1 cellular context compared by ENCODE assay signal in the genomic region with DNA sequence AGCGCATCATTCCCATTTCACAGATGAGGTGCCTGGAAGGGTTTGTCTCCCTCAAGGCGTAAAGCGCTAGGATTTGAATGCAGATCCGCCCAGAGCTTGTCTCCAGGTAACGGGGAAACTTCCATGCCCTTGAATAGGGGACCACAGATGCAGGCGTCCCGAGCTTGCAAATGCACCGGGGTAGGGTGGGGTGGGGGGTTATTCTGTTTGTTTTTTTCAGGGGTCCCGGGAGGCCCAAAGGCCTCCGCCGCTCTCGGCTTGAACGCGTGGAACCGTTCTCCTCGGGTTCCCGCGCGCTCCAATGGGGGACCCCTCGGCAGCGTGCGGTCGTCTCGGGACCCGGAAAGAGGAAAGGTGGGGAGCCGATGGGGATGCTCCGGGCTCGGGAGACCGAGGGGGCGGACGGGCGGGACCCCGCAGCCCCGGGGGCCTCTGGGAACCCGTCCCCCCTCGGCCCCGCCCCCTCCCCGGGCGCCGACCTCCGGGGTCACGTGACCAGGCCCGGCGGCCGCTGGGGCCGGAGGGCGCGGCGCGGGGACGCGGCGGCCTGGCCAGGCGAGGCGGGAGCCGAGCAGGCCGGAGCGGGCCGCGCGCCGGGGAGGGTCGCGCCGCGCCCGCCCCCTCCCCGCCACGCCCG.
TF ChIP-seq lines count a peak whose summit lies in the region.

A gene (plus strand): TSS at position 490 of the 637 bp plus-strand sequence. CDS start 216 bp downstream, outside the sequence.

TF ChIP-seq in liver, 16 proteins besides CTCF, POLR2A, EP300 and RAD21 (continued from another document):
- TF ChIP-seq, protein P1, sequence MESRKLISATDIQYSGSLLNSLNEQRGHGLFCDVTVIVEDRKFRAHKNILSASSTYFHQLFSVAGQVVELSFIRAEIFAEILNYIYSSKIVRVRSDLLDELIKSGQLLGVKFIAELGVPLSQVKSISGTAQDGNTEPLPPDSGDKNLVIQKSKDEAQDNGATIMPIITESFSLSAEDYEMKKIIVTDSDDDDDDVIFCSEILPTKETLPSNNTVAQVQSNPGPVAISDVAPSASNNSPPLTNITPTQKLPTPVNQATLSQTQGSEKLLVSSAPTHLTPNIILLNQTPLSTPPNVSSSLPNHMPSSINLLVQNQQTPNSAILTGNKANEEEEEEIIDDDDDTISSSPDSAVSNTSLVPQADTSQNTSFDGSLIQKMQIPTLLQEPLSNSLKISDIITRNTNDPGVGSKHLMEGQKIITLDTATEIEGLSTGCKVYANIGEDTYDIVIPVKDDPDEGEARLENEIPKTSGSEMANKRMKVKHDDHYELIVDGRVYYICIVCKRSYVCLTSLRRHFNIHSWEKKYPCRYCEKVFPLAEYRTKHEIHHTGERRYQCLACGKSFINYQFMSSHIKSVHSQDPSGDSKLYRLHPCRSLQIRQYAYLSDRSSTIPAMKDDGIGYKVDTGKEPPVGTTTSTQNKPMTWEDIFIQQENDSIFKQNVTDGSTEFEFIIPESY (IDR thresholded peaks at IDR 0.05), result no peak
- no peak for TF ChIP-seq FOXA1 (IDR thresholded peaks at IDR 0.05)
- TF ChIP-seq SP1 (IDR thresholded peaks at IDR 0.05), result no peak
- TF ChIP-seq HNF4A (conservative IDR thresholded peaks at IDR 0.05), result no peak
- TF ChIP-seq FOXA2 (IDR thresholded peaks at IDR 0.05), result no peak
TF ChIP-seq in liver: peak in this region for 0.
